ENCODE assay signal across 9 cellular contexts in genomic region chr19:56253737-56254136, GRCh38. TPM values are rescaled to one million over a fixed set of nuclear protein-coding genes. Genes with fewer than 3 reads are reported as not detected.
DNase-seq lines count a peak whose midpoint lies in the region; ATAC-seq and TF ChIP-seq lines count a peak whose summit lies in the region.
"Had no signal": no experiment of that assay in that cellular context is flagged by ENCODE, and none has a peak within 500 bp of the region (broad histone marks: within the 10 kb centered on the region; RNA-seq: fewer than 3 reads in every experiment).

No MANE protein-coding gene starts in this region.

- no peaks in the 10 kb centered on the region for H3K9me3 ChIP-seq in spleen

- no peaks in the 10 kb centered on the region for H3K4me1 ChIP-seq in spleen
- H3K4me1 ChIP-seq: BLaER1 treated with 17β-estradiol and CSF1 and Interleukin-3, amounts not matched to agents 10 nM and 100 nM had no signal

- ATAC-seq in GM18505 (IDR thresholded peaks at IDR 0.05; ENCODE audit: unreplicated experiment) = no peak

- no peak for TF ChIP-seq POLR2A in spleen (IDR thresholded peaks at IDR 0.05)
- no peak for TF ChIP-seq POLR2A in GM18505 (IDR thresholded peaks at IDR 0.05; ENCODE audit: borderline replicate concordance, extremely low read depth, insufficient read depth, insufficient read length)

- H3K27me3 ChIP-seq in spleen (replicated peaks in 1 of 7) = no peaks in the 10 kb centered on the region
- H3K27me3 ChIP-seq: BLaER1 treated with 17β-estradiol and CSF1 and Interleukin-3, amounts not matched to agents 10 nM and 100 nM had no signal

- intact Hi-C loops in spleen (cut with DNase I; ENCODE audit: low total_unique reads) = loop anchor here (5.0 to 10.0 kb wide), 2 partner anchors 79 to 179 kb away; no protein-coding TSS in a partner anchor

- 48 to 68% (median 53%) methylated on average over 5 of the region's 5 CpGs for WGBS in spleen, 5 donors

- peak in 6 of 11 experiments; percentile 23 to 47 (median 36) for TF ChIP-seq CTCF in spleen (IDR thresholded peaks at IDR 0.05 in 8 of 11, conservative IDR thresholded peaks at IDR 0.05 in 3 of 11)

- no peaks in the 10 kb centered on the region for H3K36me3 ChIP-seq in spleen
- H3K36me3 ChIP-seq: BLaER1 treated with 17β-estradiol and CSF1 and Interleukin-3, amounts not matched to agents 10 nM and 100 nM had no signal

- no peak overlapping the region for H3K27ac ChIP-seq in spleen
- H3K27ac ChIP-seq: BLaER1 treated with 17β-estradiol and CSF1 and Interleukin-3, amounts not matched to agents 10 nM and 100 nM had no signal

- DNase-seq in NCI-H510A treated with DMSO at 0.1 percent for 48 hours (lab: John Stamatoyannopoulos, UW) = peak; percentile 5
- DNase-seq in NCI-H510A (lab: John Stamatoyannopoulos, UW) = no peak
- peak; percentile 43 for DNase-seq in NCI-H1105 (lab: John Stamatoyannopoulos, UW)
- peak; percentile 74 for DNase-seq in SW480 (ENCODE audit: low spot score)
- peak; percentile 45 for DNase-seq in globus pallidus (ENCODE audit: low spot score)
- DNase-seq in spleen = no peak
- DNase-seq in kidney glomerular epithelial cell (lab: John Stamatoyannopoulos, UW) = no peak

- no peak overlapping the region for H3K4me3 ChIP-seq in spleen
- H3K4me3 ChIP-seq: BLaER1 treated with 17β-estradiol and CSF1 and Interleukin-3, amounts not matched to agents 10 nM and 100 nM had no signal

RNA-seq across cellular contexts. Expression of gene EDDM13, which starts 18.8 kb away (rescaled TPM):
- not detected for total RNA-seq in spleen
- polyA plus RNA-seq in spleen = 1 to 10 TPM in 2 of 3 donors, under 1 TPM in 1; 0.71 to 1.2 (median 1.1) TPM

RNA-seq across cellular contexts. Expression of gene ZSCAN5C, which starts 51.7 kb away (rescaled TPM):
- not detected for total RNA-seq in spleen
- not detected for polyA plus RNA-seq in spleen

RNA-seq across cellular contexts. Expression of gene ZSCAN5B, which starts 56.2 kb away (rescaled TPM):
- total RNA-seq in spleen = not detected
- polyA plus RNA-seq in spleen = under 1 TPM in 2 of 3 donors, not detected in 1; 0.03 to 0.11 TPM

Comparison
In these comparisons a context has a peak if more than half of its experiments do, and no peak if none do; other contexts are left out.
1. DNase-seq: peak in NCI-H510A treated with DMSO at 0.1 percent for 48 hours (single experiment), NCI-H1105 (single experiment), SW480 (single experiment) and globus pallidus (single experiment); none in NCI-H510A (single experiment), spleen (single experiment) and kidney glomerular epithelial cell (single experiment).